In genomic region chr2:181183878-181184553, GRCh38 we compare ENCODE assay signal across 1 cellular context.
A peak's percentile ranks its signal among the peaks of the same experiment; 100 is the strongest.
TF ChIP-seq lines count a peak whose summit lies in the region.

No MANE protein-coding gene starts in this region.

TF ChIP-seq in GM12878, 131 proteins besides CTCF, POLR2A, EP300 and RAD21 (continued from another document):
- TF ChIP-seq E4F1 (IDR thresholded peaks at IDR 0.05; ENCODE audit: borderline replicate concordance, partially characterized antibody), result no peak
- TF ChIP-seq BHLHE40 (IDR thresholded peaks at IDR 0.05; ENCODE audit: borderline replicate concordance in 1 of 2, low read depth in 2 of 2, low read length in 1 of 2), result peak; percentile 49 to 62; a peak in 2 of 4 replicates
- TF ChIP-seq FOXK2 (IDR thresholded peaks at IDR 0.05), result no peak
- TF ChIP-seq ZZZ3 (IDR thresholded peaks at IDR 0.05; ENCODE audit: control insufficient read depth, insufficient read length, low read depth), result no peak
- peak; percentile 30; the same call in 1 of the 2 replicates for TF ChIP-seq IKZF1 (conservative IDR thresholded peaks at IDR 0.05)
- TF ChIP-seq PRDM15 (CRISPR knock-in tag; IDR thresholded peaks at IDR 0.05), result no peak
- no peak for TF ChIP-seq RBBP5 (conservative IDR thresholded peaks at IDR 0.05)
- peak; percentile 23; the same call in 1 of the 2 replicates for TF ChIP-seq MTA3 (IDR thresholded peaks at IDR 0.05; ENCODE audit: borderline replicate concordance, low read length)
- TF ChIP-seq ZNF24 (IDR thresholded peaks at IDR 0.05), result no peak
- no peak for TF ChIP-seq RELA (IDR thresholded peaks at IDR 0.05; ENCODE audit: borderline replicate concordance, partially characterized antibody)
- no peak for TF ChIP-seq E2F4 (IDR thresholded peaks at IDR 0.05; ENCODE audit: low read depth, low read length)
- peak in 1 of 2 experiments; percentile 51; a peak in 1 of 4 replicates for TF ChIP-seq IKZF2 (IDR thresholded peaks at IDR 0.05)
- no peak for TF ChIP-seq FOXM1 (IDR thresholded peaks at IDR 0.05; ENCODE audit: low read depth, low read length)
- TF ChIP-seq BMI1 (IDR thresholded peaks at IDR 0.05; ENCODE audit: borderline replicate concordance), result no peak
- TF ChIP-seq BCL3 (IDR thresholded peaks at IDR 0.05; ENCODE audit: borderline replicate concordance, insufficient read depth, low read depth, low read length, poor library complexity, severe bottlenecking), result no peak
- no peak for TF ChIP-seq ESRRA (IDR thresholded peaks at IDR 0.05; ENCODE audit: low read length)
- TF ChIP-seq MTA2 (IDR thresholded peaks at IDR 0.05; ENCODE audit: low read depth), result peak; percentile 74
- no peak for TF ChIP-seq ZSCAN29 (IDR thresholded peaks at IDR 0.05)
- no peak for TF ChIP-seq BRCA1 (IDR thresholded peaks at IDR 0.05; ENCODE audit: low read depth, low read length)
- TF ChIP-seq KAT2A (conservative IDR thresholded peaks at IDR 0.05; ENCODE audit: control insufficient read depth, low read depth, low read length), result no peak
- TF ChIP-seq IRF4 (IDR thresholded peaks at IDR 0.05; ENCODE audit: low read depth, low read length), result peak; percentile 50; the same call in 1 of the 2 replicates
- 0 out of 2 replicates have a peak, but pooled peaks have one; percentile 9 for TF ChIP-seq PKNOX1 (IDR thresholded peaks at IDR 0.05)
- TF ChIP-seq TARDBP (IDR thresholded peaks at IDR 0.05; ENCODE audit: borderline replicate concordance), result no peak
- peak; percentile 46; the same call in 1 of the 2 replicates for TF ChIP-seq MEF2A (IDR thresholded peaks at IDR 0.05; ENCODE audit: insufficient read depth, low read depth, low read length)
- no peak for TF ChIP-seq STAT1 (conservative IDR thresholded peaks at IDR 0.05)
- TF ChIP-seq WRNIP1 (IDR thresholded peaks at IDR 0.05; ENCODE audit: borderline replicate concordance, low read depth, low read length), result no peak
- TF ChIP-seq YY1 (IDR thresholded peaks at IDR 0.05; ENCODE audit: low read depth, low read length), result 0 out of 2 replicates have a peak, but pooled peaks have one; percentile 9
- peak; percentile 61; the same call in 1 of the 2 replicates for TF ChIP-seq ATF7 (IDR thresholded peaks at IDR 0.05; ENCODE audit: low read depth)
- no peak for TF ChIP-seq MLLT1 (IDR thresholded peaks at IDR 0.05)
- no peak for TF ChIP-seq SUZ12 (IDR thresholded peaks at IDR 0.05; ENCODE audit: unreplicated experiment)
- TF ChIP-seq CBX5 (IDR thresholded peaks at IDR 0.05; ENCODE audit: low read depth), result peak; percentile 85; the same call in 1 of the 2 replicates
- TF ChIP-seq TCF12 (IDR thresholded peaks at IDR 0.05; ENCODE audit: low read depth, low read length), result no peak
- TF ChIP-seq SMARCA5 (IDR thresholded peaks at IDR 0.05), result no peak
- no peak for TF ChIP-seq YBX1 (IDR thresholded peaks at IDR 0.05)
- no peak for TF ChIP-seq KDM1A (IDR thresholded peaks at IDR 0.05; ENCODE audit: borderline replicate concordance)
- TF ChIP-seq SPI1 (IDR thresholded peaks at IDR 0.05; ENCODE audit: borderline replicate concordance, insufficient read depth, low read depth, low read length), result peak; percentile 95
- 0 out of 2 replicates have a peak, but pooled peaks have one; percentile 8 for TF ChIP-seq CREM (IDR thresholded peaks at IDR 0.05; ENCODE audit: low read depth)
